ENCODE assay signal across 16 cellular contexts in genomic region chr14:81474685-81475324, GRCh38. TPM values are rescaled to one million over a fixed set of nuclear protein-coding genes. Genes with fewer than 3 reads are reported as not detected.
DNase-seq lines count a peak whose midpoint lies in the region; ATAC-seq and TF ChIP-seq lines count a peak whose summit lies in the region.
"Had no signal": no experiment of that assay in that cellular context is flagged by ENCODE, and none has a peak within 500 bp of the region (broad histone marks: within the 10 kb centered on the region; RNA-seq: fewer than 3 reads in every experiment).

No MANE protein-coding gene starts in this region.

- intact Hi-C loops in activated CD4-positive, alpha-beta T cell treated with anti-CD3 and anti-CD28 coated beads for 36 hours (cut with DNase I, micrococcal nuclease), result loop anchor here (2.0 to 10.0 kb wide), 5 partner anchors 42 to 533 kb away; partner anchors contain the start of genes CEP128 (in 2 of the 2) and SEL1L (in 1 of the 2)
- intact Hi-C loops in activated T-helper 2 cell treated with anti-CD3 and anti-CD28 coated beads, Interferon-gamma antibody, Interleukin-2, Interleukin-4, amounts not matched to agents 10 μg/mL and 5 μg/mL and 100 μg/mL, durations not matched to agents 14 hours and 24 hours and 36 hours (cut with micrococcal nuclease), result loop anchor here (1.0 to 5.0 kb wide), 4 partner anchors 11 to 303 kb away; partner anchors contain the start of gene SEL1L

- H3K4me3 ChIP-seq in neutrophil (ENCODE audit: low read depth in 1 of 2, low read length in 1 of 2), result no peak overlapping the region
- H3K4me3 ChIP-seq: ascending aorta, smooth muscle cell had no signal

- no peaks in the 10 kb centered on the region for H3K27me3 Mint-ChIP-seq in activated CD4-positive, alpha-beta T cell treated with anti-CD3 and anti-CD28 coated beads for 36 hours
- H3K27me3 Mint-ChIP-seq in IgD-negative memory B cell, result no peaks in the 10 kb centered on the region
- H3K27me3 Mint-ChIP-seq in activated T-helper 2 cell treated with anti-CD3 and anti-CD28 coated beads, Interferon-gamma antibody, Interleukin-2, Interleukin-4, amounts not matched to agents 10 μg/mL and 5 μg/mL and 100 μg/mL, durations not matched to agents 14 hours and 24 hours and 36 hours (ENCODE audit: low read depth), result no peaks in the 10 kb centered on the region

- no peaks in the 10 kb centered on the region for H3K4me1 ChIP-seq in neutrophil (ENCODE audit: control insufficient read depth in 1 of 2, insufficient read depth in 1 of 2, low read depth in 1 of 2, low read length in 1 of 2)
- H3K4me1 ChIP-seq: ascending aorta, parathyroid adenoma had no signal

- TF ChIP-seq CTCF in neutrophil (IDR thresholded peaks at IDR 0.05), result no peak

- H3K4me1 Mint-ChIP-seq in activated CD4-positive, alpha-beta T cell treated with anti-CD3 and anti-CD28 coated beads for 36 hours, result peaks cover 56% of the 10 kb centered on the region
- H3K4me1 Mint-ChIP-seq in IgD-negative memory B cell, result peaks cover 25 to 37% (median 37%) of the 10 kb centered on the region in 3 donors
- H3K4me1 Mint-ChIP-seq in activated T-helper 2 cell treated with anti-CD3 and anti-CD28 coated beads, Interferon-gamma antibody, Interleukin-2, Interleukin-4, amounts not matched to agents 10 μg/mL and 5 μg/mL and 100 μg/mL, durations not matched to agents 14 hours and 24 hours and 36 hours (ENCODE audit: low read depth), result peaks cover 50% of the 10 kb centered on the region

- no peak for ATAC-seq in activated CD4-positive, alpha-beta T cell treated with anti-CD3 and anti-CD28 coated beads for 36 hours
- no peak for ATAC-seq in SK-N-SH treated with all-trans-retinoic acid at 6 μM for 48 hours
- ATAC-seq: heart left ventricle had no signal

- peak overlapping the region; percentile 47 for H3K27ac ChIP-seq in neutrophil
- H3K27ac ChIP-seq: ascending aorta, parathyroid adenoma had no signal

- peaks cover 71% of the 10 kb centered on the region for H3K36me3 ChIP-seq in neutrophil

- no peaks in the 10 kb centered on the region for H3K27me3 ChIP-seq in neutrophil
- H3K27me3 ChIP-seq: ascending aorta, heart left ventricle had no signal

- peak overlapping the region; percentile 36 for H3K4me3 Mint-ChIP-seq in activated CD4-positive, alpha-beta T cell treated with anti-CD3 and anti-CD28 coated beads for 36 hours
- peak overlapping the region in 1 of 4 donors; percentile 90 for H3K4me3 Mint-ChIP-seq in IgD-negative memory B cell
- H3K4me3 Mint-ChIP-seq in activated T-helper 2 cell treated with anti-CD3 and anti-CD28 coated beads, Interferon-gamma antibody, Interleukin-2, Interleukin-4, amounts not matched to agents 10 μg/mL and 5 μg/mL and 100 μg/mL, durations not matched to agents 14 hours and 24 hours and 36 hours (ENCODE audit: low read depth), result peak overlapping the region; percentile 62

- H3K27ac Mint-ChIP-seq in activated CD4-positive, alpha-beta T cell treated with anti-CD3 and anti-CD28 coated beads for 36 hours, result peak overlapping the region; percentile 87
- peak overlapping the region in 2 of 3 donors; percentile 7 to 97 for H3K27ac Mint-ChIP-seq in IgD-negative memory B cell
- H3K27ac Mint-ChIP-seq in activated T-helper 2 cell treated with anti-CD3 and anti-CD28 coated beads, Interferon-gamma antibody, Interleukin-2, Interleukin-4, amounts not matched to agents 10 μg/mL and 5 μg/mL and 100 μg/mL, durations not matched to agents 14 hours and 24 hours and 36 hours, result peak overlapping the region; percentile 66

- peaks cover 47% of the 10 kb centered on the region for H3K36me3 Mint-ChIP-seq in activated CD4-positive, alpha-beta T cell treated with anti-CD3 and anti-CD28 coated beads for 36 hours (ENCODE audit: low read depth)
- peaks cover 11% of the 10 kb centered on the region for H3K36me3 Mint-ChIP-seq in IgD-negative memory B cell
- H3K36me3 Mint-ChIP-seq in activated T-helper 2 cell treated with anti-CD3 and anti-CD28 coated beads, Interferon-gamma antibody, Interleukin-2, Interleukin-4, amounts not matched to agents 10 μg/mL and 5 μg/mL and 100 μg/mL, durations not matched to agents 14 hours and 24 hours and 36 hours (ENCODE audit: low read depth), result peaks cover 68% of the 10 kb centered on the region

- CTCF ChIA-PET in activated CD4-positive, alpha-beta T cell treated with anti-CD3 and anti-CD28 coated beads for 36 hours (lab: Charles Lee), result interaction anchor here (0.8 to 3.0 kb wide), 3 partner anchors 10 to 38 kb away, joined by 3 to 10 read pairs (median 3); no protein-coding TSS in a partner anchor

- POLR2A ChIA-PET in activated CD4-positive, alpha-beta T cell treated with anti-CD3 and anti-CD28 coated beads for 36 hours (lab: Charles Lee), result no interaction called here

- no peaks in the 10 kb centered on the region for H3K9me3 Mint-ChIP-seq in activated CD4-positive, alpha-beta T cell treated with anti-CD3 and anti-CD28 coated beads for 36 hours (ENCODE audit: low read depth)
- no peaks in the 10 kb centered on the region for H3K9me3 Mint-ChIP-seq in IgD-negative memory B cell
- no peaks in the 10 kb centered on the region for H3K9me3 Mint-ChIP-seq in activated T-helper 2 cell treated with anti-CD3 and anti-CD28 coated beads, Interferon-gamma antibody, Interleukin-2, Interleukin-4, amounts not matched to agents 10 μg/mL and 5 μg/mL and 100 μg/mL, durations not matched to agents 14 hours and 24 hours and 36 hours

- no peaks in the 10 kb centered on the region for H3K9me3 ChIP-seq in neutrophil
- H3K9me3 ChIP-seq: ascending aorta, heart left ventricle had no signal

- no peak for DNase-seq in activated CD4-positive, alpha-beta T cell treated with anti-CD3 and anti-CD28 coated beads for 36 hours
- DNase-seq in activated CD4-positive, alpha-beta T cell treated with anti-CD3 and anti-CD28 coated beads for 4 hours, result no peak
- DNase-seq in activated T-helper 2 cell treated with anti-CD3 and anti-CD28 coated beads, Interferon-gamma antibody, Interleukin-2, Interleukin-4, amounts not matched to agents 10 μg/mL and 5 μg/mL and 100 μg/mL, durations not matched to agents 14 hours and 24 hours and 36 hours (ENCODE audit: low spot score), result no peak
- DNase-seq in cerebellar cortex (ENCODE audit: low spot score) (no peak), GM19240 (ENCODE audit: insufficient read length, low spot score) (no peak)
- DNase-seq: 8988T; activated CD8-positive, alpha-beta memory T cell treated with anti-CD3 and anti-CD28 coated beads, Interleukin-2, amount 50 U/mL, for 48 hours; heart left ventricle; NCI-H1417; NCI-H2227 treated with DMSO at 0.1 percent for 48 hours had no signal

TF ChIP-seq in SK-N-SH treated with all-trans-retinoic acid at 6 μM for 48 hours, 23 proteins besides CTCF, POLR2A, EP300 and RAD21:
- TF ChIP-seq ISL1 (CRISPR knock-in tag; IDR thresholded peaks at IDR 0.05) (no peak), ZFP3 (CRISPR knock-in tag; IDR thresholded peaks at IDR 0.05) (no peak), TOX (CRISPR knock-in tag; IDR thresholded peaks at IDR 0.05; ENCODE audit: borderline replicate concordance) (no peak), PPARA (CRISPR knock-in tag; IDR thresholded peaks at IDR 0.05; ENCODE audit: borderline replicate concordance) (no peak), BACH2 (CRISPR knock-in tag; IDR thresholded peaks at IDR 0.05; ENCODE audit: borderline replicate concordance) (no peak), SNAI2 (CRISPR knock-in tag; IDR thresholded peaks at IDR 0.05) (no peak), ZFP30 (CRISPR knock-in tag; IDR thresholded peaks at IDR 0.05) (no peak), ARNTL (CRISPR knock-in tag; IDR thresholded peaks at IDR 0.05; ENCODE audit: borderline replicate concordance, low read depth) (no peak)
TF ChIP-seq in SK-N-SH treated with all-trans-retinoic acid at 6 μM for 48 hours: peak in this region for 0.

RNA-seq across cellular contexts. Expression of gene SEL1L, which starts 58.8 kb away (rescaled TPM):
- 10 to 100 TPM; 39.0 to 57.4 TPM for total RNA-seq in activated CD4-positive, alpha-beta T cell treated with anti-CD3 and anti-CD28 coated beads for 36 hours
- 16.5 TPM for polyA plus RNA-seq in IgD-negative memory B cell
- total RNA-seq in activated T-helper 2 cell treated with anti-CD3 and anti-CD28 coated beads, Interferon-gamma antibody, Interleukin-2, Interleukin-4, amounts not matched to agents 10 μg/mL and 5 μg/mL and 100 μg/mL, durations not matched to agents 14 hours and 24 hours and 36 hours, result 51.7 and 52.6 TPM in 2 replicates
